In the genomic region with DNA sequence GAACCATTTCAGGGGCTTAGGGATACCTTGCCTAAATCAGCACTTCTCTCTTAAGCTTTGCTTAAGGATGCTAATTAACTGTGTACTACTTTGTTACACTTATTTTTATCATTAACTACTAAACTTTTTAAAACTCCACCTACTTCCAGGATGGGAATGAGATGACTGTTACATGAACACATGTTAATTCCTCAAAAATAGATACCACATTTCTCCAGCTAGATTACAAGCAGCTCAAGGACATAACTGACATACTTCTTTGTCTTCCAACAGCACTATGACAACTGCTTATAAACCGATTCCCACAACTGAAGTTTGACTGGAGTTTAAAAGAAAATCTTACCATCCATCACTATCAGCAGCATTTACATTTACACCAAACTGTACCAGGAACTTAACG, we compare ENCODE assay signal across 25 cellular contexts.
"Had no signal": no experiment of that assay in that cellular context is flagged by ENCODE, and none has a peak within 500 bp of the region (broad histone marks: within the 10 kb centered on the region; RNA-seq: fewer than 3 reads in every experiment).

No MANE protein-coding gene starts in this region.

- H3K4me1 Mint-ChIP-seq: immature natural killer cell, natural killer cell had no signal

- H3K27me3 Mint-ChIP-seq: activated CD4-positive, alpha-beta T cell treated with anti-CD3 and anti-CD28 coated beads, Interleukin-2, amount 10 ng/mL, durations not matched to agents 7 days and 5 days; activated T-cell treated with anti-CD3 and anti-CD28 coated beads, Interleukin-2, amount 50 U/mL, for 24 hours; brain; dendritic cell treated with granulocyte-macrophage colony-stimulating factor and Interleukin-4, amounts not matched to agents 40 ng/mL and 50 ng/mL, for 4 days; progenitor cell of endocrine pancreas had no signal

- H3K27ac ChIP-seq: hepatocyte, left lung, sigmoid colon, upper lobe of right lung, VCaP had no signal

- ATAC-seq: left lung, natural killer cell, upper lobe of right lung had no signal

- H3K4me3 Mint-ChIP-seq: activated CD4-positive, alpha-beta T cell treated with anti-CD3 and anti-CD28 coated beads, Interleukin-2, amount 10 ng/mL, durations not matched to agents 7 days and 5 days; activated naive CD4-positive, alpha-beta T cell treated with anti-CD3 and anti-CD28 coated beads for 36 hours; activated T-cell treated with anti-CD3 and anti-CD28 coated beads, Interleukin-2, amount 50 U/mL, for 24 hours; brain; dendritic cell treated with granulocyte-macrophage colony-stimulating factor and Interleukin-4, amounts not matched to agents 40 ng/mL and 50 ng/mL, for 4 days; immature natural killer cell; mesothelial cell of epicardium; natural killer cell had no signal

- H3K4me3 ChIP-seq: hepatocyte, left lung, lung, sigmoid colon, upper lobe of right lung had no signal

- H3K27me3 ChIP-seq: hepatocyte, left lung, sigmoid colon, upper lobe of right lung had no signal

- H2AFZ ChIP-seq: hepatocyte had no signal

- H3K9me3 ChIP-seq: left lung, sigmoid colon, upper lobe of right lung had no signal

- H3K9me3 Mint-ChIP-seq: activated CD4-positive, alpha-beta T cell treated with anti-CD3 and anti-CD28 coated beads, Interleukin-2, amount 10 ng/mL, durations not matched to agents 7 days and 5 days; activated naive CD4-positive, alpha-beta T cell treated with anti-CD3 and anti-CD28 coated beads for 36 hours; activated T-cell treated with anti-CD3 and anti-CD28 coated beads, Interleukin-2, amount 50 U/mL, for 24 hours; brain; dendritic cell treated with granulocyte-macrophage colony-stimulating factor and Interleukin-4, amounts not matched to agents 40 ng/mL and 50 ng/mL, for 4 days; immature natural killer cell; mesothelial cell of epicardium; natural killer cell had no signal

- DNase-seq: activated CD4-positive, alpha-beta T cell treated with anti-CD3 and anti-CD28 coated beads, Interleukin-2, amount 10 ng/mL, durations not matched to agents 7 days and 5 days; activated CD4-positive, CD25-positive, alpha-beta regulatory T cell treated with anti-CD3 and anti-CD28 coated beads, Interleukin-2, amount 50 U/mL, for 72 hours; activated CD8-positive, alpha-beta memory T cell treated with anti-CD3 and anti-CD28 coated beads for 24 hours; activated CD8-positive, alpha-beta memory T cell treated with anti-CD3 and anti-CD28 coated beads, Interleukin-2, amount 50 U/mL, for 4 hours; activated naive CD4-positive, alpha-beta T cell treated with anti-CD3 and anti-CD28 coated beads for 36 hours; activated T-cell treated with anti-CD3 and anti-CD28 coated beads, Interleukin-2, amount 50 U/mL, for 24 hours; aorta; effector CD8-positive, alpha-beta T cell; foreskin melanocyte; immature natural killer cell; left lung; natural killer cell; retina; sigmoid colon; stimulated activated CD4-positive, alpha-beta T cell treated with anti-CD3 and anti-CD28 coated beads, Interleukin-4, amount 100 ng/mL, for 1 hour; stimulated activated naive CD4-positive, alpha-beta T cell treated with Interleukin-2 at 50 U/mL for 16 hours; T-helper 2 cell; upper lobe of right lung had no signal

- H3K27ac Mint-ChIP-seq: activated CD4-positive, alpha-beta T cell treated with anti-CD3 and anti-CD28 coated beads, Interleukin-2, amount 10 ng/mL, durations not matched to agents 7 days and 5 days; activated naive CD4-positive, alpha-beta T cell treated with anti-CD3 and anti-CD28 coated beads for 36 hours; activated T-cell treated with anti-CD3 and anti-CD28 coated beads, Interleukin-2, amount 50 U/mL, for 24 hours; dendritic cell treated with granulocyte-macrophage colony-stimulating factor and Interleukin-4, amounts not matched to agents 40 ng/mL and 50 ng/mL, for 4 days; immature natural killer cell; mesothelial cell of epicardium; natural killer cell; progenitor cell of endocrine pancreas had no signal

- H3K4me2 ChIP-seq: hepatocyte had no signal

- H3K4me1 ChIP-seq: left lung, sigmoid colon, upper lobe of right lung had no signal
